In the genomic region with DNA sequence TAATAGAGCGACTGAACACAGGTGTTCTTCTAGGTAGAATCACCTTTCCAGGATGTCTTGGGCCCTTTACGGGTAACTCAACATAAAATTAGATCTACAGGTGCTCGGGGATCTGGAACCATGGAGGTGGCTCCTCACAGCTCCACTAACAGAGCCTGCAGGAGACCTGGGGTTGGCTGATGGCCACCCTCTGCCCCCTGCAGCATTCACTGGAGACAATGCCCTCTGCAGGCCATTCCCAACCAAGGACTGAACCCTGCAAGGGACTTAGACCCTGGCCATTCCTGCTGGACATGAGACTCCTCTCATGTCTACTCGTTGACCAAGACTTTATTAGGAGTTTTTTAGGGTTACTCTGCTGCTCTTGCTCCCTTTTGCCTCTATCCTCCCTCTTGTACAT, we compare ENCODE assay signal across 23 cellular contexts.
"Had no signal": no experiment of that assay in that cellular context is flagged by ENCODE, and none has a peak within 500 bp of the region (broad histone marks: within the 10 kb centered on the region; RNA-seq: fewer than 3 reads in every experiment).

No MANE protein-coding gene starts in this region.

- H3K27ac Mint-ChIP-seq: activated CD4-positive, alpha-beta memory T cell treated with anti-CD3 and anti-CD28 coated beads, Interleukin-2, amount 10 ng/mL, durations not matched to agents 7 days and 5 days; activated naive CD4-positive, alpha-beta T cell treated with anti-CD3 and anti-CD28 coated beads, Interleukin-2, amount 50 U/mL, for 24 hours; activated T-cell treated with anti-CD3 and anti-CD28 coated beads, Interleukin-2, amount 50 U/mL, for 24 hours; nephron; progenitor cell of endocrine pancreas; WTC11 had no signal

- FAIRE-seq: colon, endometrium, keratinocyte had no signal

- ATAC-seq: esophagus mucosa; stimulated activated naive CD8-positive, alpha-beta T cell treated with anti-CD3 and anti-CD28 coated beads, Interleukin-15, Interleukin-2, amounts not matched to agents 100 U/mL and 50 U/mL, for 24 hours; WTC11 had no signal

- H3K27ac ChIP-seq: adrenal gland, left ventricle myocardium inferior, right atrium auricular region, skin epidermis had no signal

- DNase-seq: activated CD4-positive, alpha-beta memory T cell treated with anti-CD3 and anti-CD28 coated beads, Interleukin-2, amount 10 ng/mL, durations not matched to agents 7 days and 5 days; activated CD4-positive, alpha-beta T cell treated with anti-CD3 and anti-CD28 coated beads for 4 hours; activated T-cell treated with anti-CD3 and anti-CD28 coated beads, Interleukin-2, amount 50 U/mL, for 24 hours; adrenal gland; caudate nucleus; left ventricle myocardium inferior; occipital lobe; stimulated activated CD4-positive, alpha-beta T cell treated with anti-CD3 and anti-CD28 coated beads, Interleukin-4, amount 100 ng/mL, for 24 hours; stimulated activated CD8-positive, alpha-beta memory T cell treated with anti-CD3 and anti-CD28 coated beads, Interleukin-4, amount 100 ng/mL, for 48 hours; stimulated activated naive CD8-positive, alpha-beta T cell treated with anti-CD3 and anti-CD28 coated beads, Interleukin-15, Interleukin-2, amounts not matched to agents 100 U/mL and 50 U/mL, for 24 hours; T-helper 1 cell; T1000; trophoblast cell had no signal

- H3K36me3 ChIP-seq: adrenal gland, left ventricle myocardium inferior, right atrium auricular region had no signal

- H3K4me3 Mint-ChIP-seq: activated CD4-positive, alpha-beta memory T cell treated with anti-CD3 and anti-CD28 coated beads, Interleukin-2, amount 10 ng/mL, durations not matched to agents 7 days and 5 days; activated naive CD4-positive, alpha-beta T cell treated with anti-CD3 and anti-CD28 coated beads, Interleukin-2, amount 50 U/mL, for 24 hours; activated T-cell treated with anti-CD3 and anti-CD28 coated beads, Interleukin-2, amount 50 U/mL, for 24 hours; nephron; WTC11 had no signal

- H3K4me1 ChIP-seq: adrenal gland, left ventricle myocardium inferior, right atrium auricular region had no signal

- H3K9me3 ChIP-seq: adrenal gland, left ventricle myocardium inferior, right atrium auricular region had no signal

- H3K36me3 Mint-ChIP-seq: activated naive CD4-positive, alpha-beta T cell treated with anti-CD3 and anti-CD28 coated beads, Interleukin-2, amount 50 U/mL, for 24 hours; WTC11 had no signal

- H3K4me3 ChIP-seq: adrenal gland, left ventricle myocardium inferior, right atrium auricular region, skin epidermis had no signal

- H3K9me3 Mint-ChIP-seq: activated naive CD4-positive, alpha-beta T cell treated with anti-CD3 and anti-CD28 coated beads, Interleukin-2, amount 50 U/mL, for 24 hours; activated T-cell treated with anti-CD3 and anti-CD28 coated beads, Interleukin-2, amount 50 U/mL, for 24 hours had no signal

- H3K4me1 Mint-ChIP-seq: activated CD4-positive, alpha-beta memory T cell treated with anti-CD3 and anti-CD28 coated beads, Interleukin-2, amount 10 ng/mL, durations not matched to agents 7 days and 5 days; nephron; WTC11 had no signal

- H3K27me3 ChIP-seq: adrenal gland had no signal
